Comparison of ENCODE assay signal across 27 cellular contexts in the genomic region with DNA sequence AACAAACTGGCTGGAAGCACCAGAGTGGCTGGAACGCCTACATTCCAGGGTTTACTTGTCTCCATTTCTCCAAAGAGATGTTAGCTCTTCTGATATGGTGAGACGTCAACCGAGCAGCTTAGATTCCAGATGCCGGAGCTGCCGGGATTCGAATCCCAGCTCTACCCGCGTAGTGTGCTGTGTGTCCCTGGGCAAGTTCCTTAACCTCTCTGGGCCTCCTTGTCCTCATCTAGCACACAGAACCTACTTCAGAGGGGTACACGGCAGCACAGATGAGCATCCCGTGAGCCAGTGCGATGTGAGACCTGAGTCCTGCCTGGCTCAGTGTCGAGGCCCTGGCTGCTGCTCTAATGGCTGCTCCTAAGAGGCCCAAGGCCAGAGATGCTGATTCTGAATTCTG.
"Had no signal": no experiment of that assay in that cellular context is flagged by ENCODE, and none has a peak within 500 bp of the region (broad histone marks: within the 10 kb centered on the region; RNA-seq: fewer than 3 reads in every experiment).

No MANE protein-coding gene starts in this region.

- DNase-seq: activated B cell treated with CpG ODN at 0.5 μM for 24 hours; activated CD4-positive, alpha-beta memory T cell treated with anti-CD3 and anti-CD28 coated beads for 36 hours; activated CD4-positive, alpha-beta T cell treated with anti-CD3 and anti-CD28 coated beads for 1 hour; activated CD4-positive, alpha-beta T cell treated with anti-CD3 and anti-CD28 coated beads, Interleukin-2, amount 10 ng/mL, durations not matched to agents 24 days and 14 days; activated CD8-positive, alpha-beta memory T cell treated with anti-CD3 and anti-CD28 coated beads for 24 hours; activated effector memory CD4-positive, alpha-beta T cell treated with anti-CD3 and anti-CD28 coated beads, Interleukin-2, amount 50 U/mL, for 16 hours; activated naive CD4-positive, alpha-beta T cell treated with Interleukin-2 at 50 U/mL for 16 hours; activated T-cell treated with anti-CD3 and anti-CD28 coated beads, Interleukin-2, amount 50 U/mL, for 4 hours; brain microvascular endothelial cell; MG63; MV-4-11; NCI-H1105; NCI-H1436; NCI-H1694 treated with DMSO at 0.1 percent for 48 hours; NCI-H2029 treated with DMSO at 0.1 percent for 48 hours; NCI-H345; NCI-H510A; NCI-H526 treated with DMSO at 0.1 percent for 48 hours; NCI-H82; RPMI8226; SHP77 treated with DMSO at 0.1 percent for 48 hours; T-cell; T-helper 2 cell; T1000 had no signal

- H3K27me3 ChIP-seq: cardiac muscle cell, MG63 had no signal

- FAIRE-seq: TTC549 had no signal

- ATAC-seq: activated T-cell treated with anti-CD3 and anti-CD28 coated beads, Interleukin-2, amount 50 U/mL, for 4 hours; T-cell had no signal

- H3K4me3 Mint-ChIP-seq: activated B cell treated with CpG ODN at 0.5 μM for 24 hours; activated CD4-positive, alpha-beta memory T cell treated with anti-CD3 and anti-CD28 coated beads for 36 hours; activated CD4-positive, alpha-beta T cell treated with anti-CD3 and anti-CD28 coated beads, Interleukin-2, amount 10 ng/mL, durations not matched to agents 24 days and 14 days; activated naive CD8-positive, alpha-beta T cell; activated T-cell treated with anti-CD3 and anti-CD28 coated beads, Interleukin-2, amount 50 U/mL, for 4 hours; T-cell had no signal

- H3K4me3 ChIP-seq: cardiac muscle cell, MG63 had no signal

- H3K36me3 ChIP-seq: brain microvascular endothelial cell, cardiac muscle cell, MG63 had no signal

- H3K4me1 Mint-ChIP-seq: activated B cell treated with CpG ODN at 0.5 μM for 24 hours; activated CD4-positive, alpha-beta T cell treated with anti-CD3 and anti-CD28 coated beads, Interleukin-2, amount 10 ng/mL, durations not matched to agents 24 days and 14 days; T-cell had no signal

- H3K27ac Mint-ChIP-seq: activated B cell treated with CpG ODN at 0.5 μM for 24 hours; activated CD4-positive, alpha-beta memory T cell treated with anti-CD3 and anti-CD28 coated beads for 36 hours; activated CD4-positive, alpha-beta T cell treated with anti-CD3 and anti-CD28 coated beads, Interleukin-2, amount 10 ng/mL, durations not matched to agents 24 days and 14 days; activated naive CD8-positive, alpha-beta T cell; T-cell had no signal

- H3K27me3 Mint-ChIP-seq: activated CD4-positive, alpha-beta memory T cell treated with anti-CD3 and anti-CD28 coated beads for 36 hours; activated CD4-positive, alpha-beta T cell treated with anti-CD3 and anti-CD28 coated beads, Interleukin-2, amount 10 ng/mL, durations not matched to agents 24 days and 14 days; activated naive CD8-positive, alpha-beta T cell; T-cell had no signal

- H3K27ac ChIP-seq: brain microvascular endothelial cell, cardiac muscle cell had no signal
